In the genomic region with DNA sequence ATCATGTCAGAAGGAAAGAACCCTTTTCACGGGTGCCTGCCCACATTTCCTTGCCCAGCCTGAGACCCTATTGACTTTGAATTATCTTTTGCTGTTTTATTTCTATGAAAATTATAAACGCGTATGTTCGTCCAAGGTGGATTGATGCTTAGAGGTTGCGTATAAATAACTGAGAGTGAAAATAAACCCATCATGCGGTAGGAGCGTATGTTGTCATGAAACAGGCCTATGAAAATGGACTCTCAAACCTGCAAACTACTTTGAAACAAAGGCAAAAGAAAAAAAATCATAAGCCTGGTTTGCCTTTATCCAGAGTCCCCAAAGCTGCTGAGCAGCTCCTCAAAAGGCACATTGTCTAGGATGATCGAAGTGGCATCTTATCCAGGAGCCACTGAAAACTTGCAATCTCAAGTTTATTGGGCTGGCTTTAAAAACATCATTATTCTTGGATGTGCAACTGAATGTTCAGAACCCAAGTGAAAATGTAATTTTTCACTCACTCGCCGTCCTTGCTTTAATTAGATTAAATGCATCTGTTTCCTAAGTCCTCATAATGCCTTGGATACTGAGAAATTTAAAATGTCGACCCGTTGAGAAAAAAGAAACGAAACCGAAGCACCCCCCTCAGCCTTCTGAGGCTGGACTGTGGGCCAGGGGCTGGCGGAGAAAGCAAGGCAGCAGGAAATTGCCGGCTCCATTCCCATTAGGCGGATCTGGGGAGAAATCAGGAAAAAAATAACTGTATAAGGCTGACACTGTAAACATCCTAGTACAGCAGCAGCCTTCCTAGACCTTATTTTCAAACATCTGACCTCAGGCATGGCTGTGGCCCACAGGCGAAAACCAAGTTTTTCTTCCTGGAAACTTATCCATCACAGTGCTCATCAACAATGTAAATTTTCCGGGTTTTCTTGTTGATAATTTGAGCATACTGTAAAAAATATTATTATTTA, we compare ENCODE assay signal across 10 cellular contexts.
DNase-seq lines count a peak whose midpoint lies in the region; ATAC-seq, FAIRE-seq and TF ChIP-seq lines count a peak whose summit lies in the region.
"Had no signal": no experiment of that assay in that cellular context is flagged by ENCODE, and none has a peak within 500 bp of the region (broad histone marks: within the 10 kb centered on the region; RNA-seq: fewer than 3 reads in every experiment).

No MANE protein-coding gene starts in this region.

- H3K27ac ChIP-seq in A549, result peak overlapping the region; percentile 99 to 100
- H3K27ac ChIP-seq in ascending aorta, result peak overlapping the region; percentile 99 to 100
- peak overlapping the region; percentile 83 to 99 for H3K27ac ChIP-seq in lung (ENCODE audit: low read depth in 1 of 2, low read length in 1 of 2)

- no peak for TF ChIP-seq CTCF in A549 (IDR thresholded peaks at IDR 0.05)
- TF ChIP-seq CTCF in ascending aorta (IDR thresholded peaks at IDR 0.05), result no peak
- no peak for TF ChIP-seq CTCF in lung (IDR thresholded peaks at IDR 0.05; ENCODE audit: control extremely low read depth, extremely low read depth)

- DNase-seq in A549 (ENCODE audit: low read depth in 1 of 2, low spot score in 1 of 2) (no peak), HS-27A (ENCODE audit: low read depth) (peak; percentile 36), ascending aorta (ENCODE audit: low spot score in 2 of 2) (peak; percentile 3 to 57), lung (ENCODE audit: low spot score) (no peak), NCI-H128 (lab: John Stamatoyannopoulos, UW; ENCODE audit: unreplicated experiment) (no peak), SIG-M5 treated with dmso at 0.1 percent for 504 hours (lab: John Stamatoyannopoulos, UW; ENCODE audit: unreplicated experiment) (no peak)
- DNase-seq in activated CD8-positive, alpha-beta memory T cell treated with anti-CD3 and anti-CD28 coated beads, Interleukin-2, amount 50 U/mL, for 48 hours, result no peak
- DNase-seq: effector memory CD4-positive, alpha-beta T cell; NCI-H446 treated with DMSO at 0.1 percent for 48 hours had no signal

- TF ChIP-seq POLR2A in A549 (IDR thresholded peaks at IDR 0.05; ENCODE audit: low read length), result no peak

- H3K36me3 ChIP-seq in ascending aorta, result no peaks in the 10 kb centered on the region
- no peaks in the 10 kb centered on the region for H3K36me3 ChIP-seq in lung (ENCODE audit: control insufficient read depth in 2 of 2, insufficient read depth in 2 of 2, low read length in 2 of 2)

- intact Hi-C loops in ascending aorta (cut with DNase I), result no loop called here

- no peak for TF ChIP-seq RAD21 in A549 (conservative IDR thresholded peaks at IDR 0.05 in 1 of 2, IDR thresholded peaks at IDR 0.05 in 1 of 2)

- FAIRE-seq in A549 (lab: Jason Lieb, UNC), result no peak

- WGBS in A549 (ENCODE audit: missing lambda C conversion rate), result 1% methylated on average over 19 of the region's 19 CpGs
- WGBS in lung, 2 donors, result 43 to 67% methylated on average over 19 of the region's 19 CpGs

- H3K9me3 ChIP-seq in A549 (no peaks in the 10 kb centered on the region), ascending aorta (no peaks in the 10 kb centered on the region), lung (ENCODE audit: control insufficient read depth in 2 of 2, insufficient read depth in 1 of 2, low read length in 1 of 2) (no peaks in the 10 kb centered on the region)

- H3K4me1 ChIP-seq in A549 (peaks cover 20% of the 10 kb centered on the region), ascending aorta (peaks cover 20 to 46% of the 10 kb centered on the region in 2 donors), lung (ENCODE audit: control insufficient read depth in 2 of 2, insufficient read depth in 2 of 2, low read length in 2 of 2) (peaks cover 3 to 18% of the 10 kb centered on the region in 2 donors)

- ATAC-seq in A549 (no peak), lung (ENCODE audit: insufficient read depth, low FRiP score) (no peak), HG03139 (IDR thresholded peaks at IDR 0.05; ENCODE audit: unreplicated experiment) (no peak)

- no peaks in the 10 kb centered on the region for H3K27me3 ChIP-seq in ascending aorta
- H3K27me3 ChIP-seq in lung (ENCODE audit: control insufficient read depth, insufficient read depth), result no peaks in the 10 kb centered on the region

- CTCF ChIA-PET in A549 (lab: Yijun Ruan, JAX), result interaction anchor here (1.6 kb wide), 1 partner anchor 61 kb away, joined by 6 read pairs; no protein-coding TSS in a partner anchor

- H3K4me3 ChIP-seq in A549, result peak overlapping the region; percentile 32
- H3K4me3 ChIP-seq in ascending aorta, result peak overlapping the region; percentile 39 to 95
- no peak overlapping the region for H3K4me3 ChIP-seq in lung

- no peak for TF ChIP-seq EP300 in A549 (IDR thresholded peaks at IDR 0.05)

- H3K4me2 ChIP-seq in A549, result peak overlapping the region; percentile 96

- POLR2A ChIA-PET in A549 (lab: Yijun Ruan, JAX), result interaction anchor here (0.7 to 3.6 kb wide), 4 partner anchors 13 to 54 kb away, joined by 3 to 39 read pairs (median 12); no protein-coding TSS in a partner anchor

TF ChIP-seq in A549, 52 proteins besides CTCF, POLR2A, EP300 and RAD21:
- TF ChIP-seq HOXB5 (CRISPR knock-in tag; IDR thresholded peaks at IDR 0.05), result no peak
- no peak for TF ChIP-seq CHD4 (IDR thresholded peaks at IDR 0.05; ENCODE audit: borderline replicate concordance)
- TF ChIP-seq KDM5A (IDR thresholded peaks at IDR 0.05), result no peak
- TF ChIP-seq RFX5 (IDR thresholded peaks at IDR 0.05), result no peak
- TF ChIP-seq EHMT2 (IDR thresholded peaks at IDR 0.05; ENCODE audit: low read depth), result no peak
- TF ChIP-seq, protein P1, sequence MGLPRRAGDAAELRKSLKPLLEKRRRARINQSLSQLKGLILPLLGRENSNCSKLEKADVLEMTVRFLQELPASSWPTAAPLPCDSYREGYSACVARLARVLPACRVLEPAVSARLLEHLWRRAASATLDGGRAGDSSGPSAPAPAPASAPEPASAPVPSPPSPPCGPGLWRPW (IDR thresholded peaks at IDR 0.05), result no peak
- no peak for TF ChIP-seq CHD2 (IDR thresholded peaks at IDR 0.05; ENCODE audit: low read length, partially characterized antibody)
- TF ChIP-seq, protein P2, sequence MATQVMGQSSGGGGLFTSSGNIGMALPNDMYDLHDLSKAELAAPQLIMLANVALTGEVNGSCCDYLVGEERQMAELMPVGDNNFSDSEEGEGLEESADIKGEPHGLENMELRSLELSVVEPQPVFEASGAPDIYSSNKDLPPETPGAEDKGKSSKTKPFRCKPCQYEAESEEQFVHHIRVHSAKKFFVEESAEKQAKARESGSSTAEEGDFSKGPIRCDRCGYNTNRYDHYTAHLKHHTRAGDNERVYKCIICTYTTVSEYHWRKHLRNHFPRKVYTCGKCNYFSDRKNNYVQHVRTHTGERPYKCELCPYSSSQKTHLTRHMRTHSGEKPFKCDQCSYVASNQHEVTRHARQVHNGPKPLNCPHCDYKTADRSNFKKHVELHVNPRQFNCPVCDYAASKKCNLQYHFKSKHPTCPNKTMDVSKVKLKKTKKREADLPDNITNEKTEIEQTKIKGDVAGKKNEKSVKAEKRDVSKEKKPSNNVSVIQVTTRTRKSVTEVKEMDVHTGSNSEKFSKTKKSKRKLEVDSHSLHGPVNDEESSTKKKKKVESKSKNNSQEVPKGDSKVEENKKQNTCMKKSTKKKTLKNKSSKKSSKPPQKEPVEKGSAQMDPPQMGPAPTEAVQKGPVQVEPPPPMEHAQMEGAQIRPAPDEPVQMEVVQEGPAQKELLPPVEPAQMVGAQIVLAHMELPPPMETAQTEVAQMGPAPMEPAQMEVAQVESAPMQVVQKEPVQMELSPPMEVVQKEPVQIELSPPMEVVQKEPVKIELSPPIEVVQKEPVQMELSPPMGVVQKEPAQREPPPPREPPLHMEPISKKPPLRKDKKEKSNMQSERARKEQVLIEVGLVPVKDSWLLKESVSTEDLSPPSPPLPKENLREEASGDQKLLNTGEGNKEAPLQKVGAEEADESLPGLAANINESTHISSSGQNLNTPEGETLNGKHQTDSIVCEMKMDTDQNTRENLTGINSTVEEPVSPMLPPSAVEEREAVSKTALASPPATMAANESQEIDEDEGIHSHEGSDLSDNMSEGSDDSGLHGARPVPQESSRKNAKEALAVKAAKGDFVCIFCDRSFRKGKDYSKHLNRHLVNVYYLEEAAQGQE (IDR thresholded peaks at IDR 0.05), result no peak
- TF ChIP-seq GATA3 (IDR thresholded peaks at IDR 0.05; ENCODE audit: borderline replicate concordance), result no peak

Comparison
In these comparisons a context has a peak if more than half of its experiments do, and no peak if none do; other contexts are left out.
1. DNase-seq: peak in HS-27A (single experiment) and ascending aorta (2 of 2); none in A549 (0 of 2), lung (single experiment), activated CD8-positive, alpha-beta memory T cell treated with anti-CD3 and anti-CD28 coated beads, Interleukin-2, amount 50 U/mL, for 48 hours (single experiment), NCI-H128 (single experiment) and SIG-M5 treated with dmso at 0.1 percent for 504 hours (single experiment).
2. Peak in every context shown above with its lines, with median percentiles within 50 percentile points of each other: H3K27ac ChIP-seq.